In the genomic region with DNA sequence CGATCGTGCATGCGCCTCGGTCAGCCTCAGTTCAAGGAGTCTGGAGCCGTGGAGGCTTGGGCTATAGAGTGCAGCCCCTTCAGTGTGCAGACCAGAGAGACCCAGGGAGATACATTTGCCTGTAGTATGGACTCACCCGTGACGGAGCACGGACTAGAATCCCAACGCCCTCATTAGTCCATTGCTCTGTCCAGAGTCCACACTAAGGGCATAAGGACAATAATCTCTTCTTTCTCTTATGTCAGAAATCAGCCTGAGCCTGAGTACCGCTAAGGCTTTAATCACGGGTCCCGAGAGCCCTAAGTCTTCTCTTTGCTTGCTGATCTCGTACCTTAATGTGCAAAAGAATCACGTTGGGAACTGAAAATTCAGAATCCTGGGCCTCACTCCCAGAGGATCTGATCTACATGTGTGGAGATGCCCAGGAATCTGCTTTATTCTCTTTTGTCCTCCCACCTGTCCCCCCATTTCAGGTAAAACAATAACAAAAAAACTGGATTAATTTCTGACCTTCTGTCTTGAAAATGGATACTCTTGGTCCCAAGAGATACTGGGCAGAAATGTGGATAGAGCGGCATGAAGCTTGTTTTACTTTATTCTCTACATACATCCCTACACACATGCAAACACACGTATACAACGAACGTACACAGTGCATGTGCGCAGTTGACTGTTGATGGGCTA, we compare ENCODE assay signal across 8 cellular contexts. TPM values are rescaled to one million over a fixed set of nuclear protein-coding genes. Genes with fewer than 3 reads are reported as not detected.
DNase-seq lines count a peak whose midpoint lies in the region; ATAC-seq and TF ChIP-seq lines count a peak whose summit lies in the region.

No MANE protein-coding gene starts in this region.

- H3K27ac Mint-ChIP-seq in neural progenitor cell, result peak overlapping the region; percentile 0

- H3K27me3 Mint-ChIP-seq in neural progenitor cell (ENCODE audit: insufficient read depth, low read depth), result peaks cover 2% of the 10 kb centered on the region

- no peak for TF ChIP-seq CTCF in neural progenitor cell (IDR thresholded peaks at IDR 0.05)

- peak overlapping the region; percentile 87 for H2AFZ ChIP-seq in neural progenitor cell (replicated peaks)

- H3K4me1 Mint-ChIP-seq in neural progenitor cell, result peaks cover 39% of the 10 kb centered on the region

- H3K4me3 ChIP-seq in neural progenitor cell, result peak overlapping the region; percentile 90

- H3K36me3 Mint-ChIP-seq in neural progenitor cell, result peaks cover 6% of the 10 kb centered on the region

- peaks cover 19% of the 10 kb centered on the region for H3K79me2 ChIP-seq in neural progenitor cell (ENCODE audit: low read depth)

- peak overlapping the region; percentile 59 for H3K9ac ChIP-seq in neural progenitor cell

- H3K4me2 ChIP-seq in neural progenitor cell, result peak overlapping the region; percentile 91

- ATAC-seq in GM18873 (IDR thresholded peaks at IDR 0.05; ENCODE audit: low FRiP score, unreplicated experiment), result peak; percentile 21
- ATAC-seq in HG03108 (IDR thresholded peaks at IDR 0.05; ENCODE audit: unreplicated experiment), result peak; percentile 28
- peak; percentile 68 for ATAC-seq in SK-N-SH treated with all-trans-retinoic acid at 6 μM for 48 hours

- peak; percentile 55 for DNase-seq in AG20443 (ENCODE audit: low spot score)
- peak; percentile 15 for DNase-seq in fibroblast of gingiva (ENCODE audit: low read depth)
- DNase-seq in neural progenitor cell (ENCODE audit: low spot score), result no peak
- no peak for DNase-seq in mucosa of gallbladder (ENCODE audit: low spot score)
- DNase-seq in iPS-NIHi11 (ENCODE audit: low spot score), result no peak

- peak overlapping the region; percentile 86 for H3K4me3 Mint-ChIP-seq in neural progenitor cell

- H3K4me1 ChIP-seq in neural progenitor cell, result peaks cover 8% of the 10 kb centered on the region

- H3K27me3 ChIP-seq in neural progenitor cell, result no peaks in the 10 kb centered on the region

- no peaks in the 10 kb centered on the region for H3K9me3 ChIP-seq in neural progenitor cell (ENCODE audit: low read depth)

- no peaks in the 10 kb centered on the region for H3K36me3 ChIP-seq in neural progenitor cell

- H4K20me1 ChIP-seq in neural progenitor cell (ENCODE audit: low read depth), result no peaks in the 10 kb centered on the region

- H3K27ac ChIP-seq in neural progenitor cell, result no peak overlapping the region

- peaks cover 7% of the 10 kb centered on the region for H3F3A ChIP-seq in neural progenitor cell (ENCODE audit: low read depth)

- no peaks in the 10 kb centered on the region for H3K9me3 Mint-ChIP-seq in neural progenitor cell

TF ChIP-seq in SK-N-SH treated with all-trans-retinoic acid at 6 μM for 48 hours, 23 proteins besides CTCF, POLR2A, EP300 and RAD21:
- TF ChIP-seq RARB (CRISPR knock-in tag; IDR thresholded peaks at IDR 0.05), result no peak
- TF ChIP-seq PPARA (CRISPR knock-in tag; IDR thresholded peaks at IDR 0.05; ENCODE audit: borderline replicate concordance), result no peak
- TF ChIP-seq SNAI2 (CRISPR knock-in tag; IDR thresholded peaks at IDR 0.05), result no peak
- TF ChIP-seq, protein P1, sequence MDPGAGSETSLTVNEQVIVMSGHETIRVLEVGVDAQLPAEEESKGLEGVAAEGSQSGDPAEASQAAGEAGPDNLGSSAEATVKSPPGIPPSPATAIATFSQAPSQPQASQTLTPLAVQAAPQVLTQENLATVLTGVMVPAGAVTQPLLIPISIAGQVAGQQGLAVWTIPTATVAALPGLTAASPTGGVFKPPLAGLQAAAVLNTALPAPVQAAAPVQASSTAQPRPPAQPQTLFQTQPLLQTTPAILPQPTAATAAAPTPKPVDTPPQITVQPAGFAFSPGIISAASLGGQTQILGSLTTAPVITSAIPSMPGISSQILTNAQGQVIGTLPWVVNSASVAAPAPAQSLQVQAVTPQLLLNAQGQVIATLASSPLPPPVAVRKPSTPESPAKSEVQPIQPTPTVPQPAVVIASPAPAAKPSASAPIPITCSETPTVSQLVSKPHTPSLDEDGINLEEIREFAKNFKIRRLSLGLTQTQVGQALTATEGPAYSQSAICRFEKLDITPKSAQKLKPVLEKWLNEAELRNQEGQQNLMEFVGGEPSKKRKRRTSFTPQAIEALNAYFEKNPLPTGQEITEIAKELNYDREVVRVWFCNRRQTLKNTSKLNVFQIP (CRISPR knock-in tag; IDR thresholded peaks at IDR 0.05; ENCODE audit: borderline replicate concordance, low read depth), result no peak
- no peak for TF ChIP-seq TOX (CRISPR knock-in tag; IDR thresholded peaks at IDR 0.05; ENCODE audit: borderline replicate concordance)

RNA-seq across cellular contexts. Expression of a gene that starts 0.7 kb away (rescaled TPM):
- total RNA-seq in neural progenitor cell (ENCODE audit: low replicate concordance) (44.5 TPM in 2 replicates), mucosa of gallbladder (20.9 TPM)

RNA-seq across cellular contexts. Expression of a gene that starts 38.2 kb away (rescaled TPM):
- 57.9 and 117 TPM in 2 replicates for total RNA-seq in neural progenitor cell (ENCODE audit: low replicate concordance)
- total RNA-seq in mucosa of gallbladder, result 108 TPM

RNA-seq across cellular contexts. Expression of a gene that starts 50.9 kb away (rescaled TPM):
- 4.6 and 4.9 TPM in 2 replicates for total RNA-seq in neural progenitor cell (ENCODE audit: low replicate concordance)
- 26.3 TPM for total RNA-seq in mucosa of gallbladder

Comparison
In these comparisons a context has a peak if more than half of its experiments do, and no peak if none do; other contexts are left out.
1. DNase-seq: peak in AG20443 (single experiment) and fibroblast of gingiva (single experiment); none in neural progenitor cell (single experiment), mucosa of gallbladder (single experiment) and iPS-NIHi11 (single experiment).
2. Peak in every context shown above with its lines, with median percentiles within 50 percentile points of each other: ATAC-seq.